In genomic region chr14:68393178-68393763, GRCh38 we compare ENCODE assay signal across 14 cellular contexts.
A peak's percentile ranks its signal among the peaks of the same experiment; 100 is the strongest.
DNase-seq lines count a peak whose midpoint lies in the region; TF ChIP-seq lines count a peak whose summit lies in the region.
"Had no signal": no experiment of that assay in that cellular context is flagged by ENCODE, and none has a peak within 500 bp of the region (broad histone marks: within the 10 kb centered on the region; RNA-seq: fewer than 3 reads in every experiment).

No MANE protein-coding gene starts in this region.

- H3K4ac ChIP-seq in mesendoderm (ENCODE audit: low read depth, low read length) = no peak overlapping the region

- DNase-seq in breast epithelium (ENCODE audit: low spot score in 2 of 2) (no peak), stomach (no peak), T-helper 9 cell (no peak), midbrain (lab: John Stamatoyannopoulos, UW) (no peak), COLO668 (lab: John Stamatoyannopoulos, UW; ENCODE audit: unreplicated experiment) (no peak), mesendoderm (no peak)
- DNase-seq: activated CD8-positive, alpha-beta memory T cell treated with anti-CD3 and anti-CD28 coated beads, Interleukin-2, amount 10 ng/mL, durations not matched to agents 7 days and 5 days; HCEC 1CT; NCI-H1105 treated with DMSO at 0.1 percent for 48 hours; NCI-H526 treated with DMSO at 0.1 percent for 48 hours; SHP77 had no signal

- no peaks in the 10 kb centered on the region for H3K9me3 ChIP-seq in HEK293 (ENCODE audit: control insufficient read depth, insufficient read depth, low read depth, low read length)
- H3K9me3 ChIP-seq in breast epithelium = no peaks in the 10 kb centered on the region
- no peaks in the 10 kb centered on the region for H3K9me3 ChIP-seq in muscle layer of colon (ENCODE audit: low read length)
- no peaks in the 10 kb centered on the region for H3K9me3 ChIP-seq in stomach

- H3K36me3 ChIP-seq in HEK293 (ENCODE audit: control insufficient read depth in 2 of 2, insufficient read depth in 1 of 2, low read length in 2 of 2) = no peaks in the 10 kb centered on the region
- H3K36me3 ChIP-seq in breast epithelium = no peaks in the 10 kb centered on the region
- no peaks in the 10 kb centered on the region for H3K36me3 ChIP-seq in muscle layer of colon (ENCODE audit: insufficient read depth, low read length)
- H3K36me3 ChIP-seq in stomach = no peaks in the 10 kb centered on the region
- no peaks in the 10 kb centered on the region for H3K36me3 ChIP-seq in mesendoderm (ENCODE audit: control insufficient read depth, insufficient read depth, low read length)

- no peak overlapping the region for H2BK5ac ChIP-seq in mesendoderm (ENCODE audit: low read length)

- no peak overlapping the region for H3K9ac ChIP-seq in muscle layer of colon (ENCODE audit: low read length)
- no peak overlapping the region for H3K9ac ChIP-seq in mesendoderm (ENCODE audit: low read length)

- no peak overlapping the region for H3K27ac ChIP-seq in HEK293 (ENCODE audit: extremely low read depth, low read depth, low read length)
- H3K27ac ChIP-seq in breast epithelium = peak overlapping the region; percentile 93 to 94
- peak overlapping the region; percentile 50 for H3K27ac ChIP-seq in muscle layer of colon (ENCODE audit: low read depth, low read length)
- H3K27ac ChIP-seq in stomach = peak overlapping the region in 4 of 5 donors; percentile 42 to 77 (median 74)
- no peak overlapping the region for H3K27ac ChIP-seq in mesendoderm (ENCODE audit: low read depth, low read length)
- H3K27ac ChIP-seq: C4-2B had no signal

- H2AK5ac ChIP-seq in mesendoderm (ENCODE audit: low read length) = no peak overlapping the region

- H3K18ac ChIP-seq in mesendoderm (ENCODE audit: low read length) = no peak overlapping the region

- no peak overlapping the region for H2BK15ac ChIP-seq in mesendoderm (replicated peaks; ENCODE audit: low read depth)

- H3K23ac ChIP-seq in mesendoderm (ENCODE audit: low read length) = no peak overlapping the region

- no peak for TF ChIP-seq CTCF in HEK293 (tag by site-specific recombination; IDR thresholded peaks at IDR 0.05)
- TF ChIP-seq CTCF in breast epithelium (IDR thresholded peaks at IDR 0.05) = no peak
- no peak for TF ChIP-seq CTCF in stomach (IDR thresholded peaks at IDR 0.05)

- no peak for TF ChIP-seq POLR2A in breast epithelium (IDR thresholded peaks at IDR 0.05)
- no peak for TF ChIP-seq POLR2A in stomach (IDR thresholded peaks at IDR 0.05)

- H3K79me1 ChIP-seq in mesendoderm (ENCODE audit: low read length) = no peaks in the 10 kb centered on the region

- H4K8ac ChIP-seq in mesendoderm (ENCODE audit: low read depth, low read length) = no peak overlapping the region

- intact Hi-C loops in breast epithelium (cut with DNase I; ENCODE audit: low total_unique reads) (no loop called here), stomach (cut with DNase I; ENCODE audit: low total_unique reads) (no loop called here)

- no peak overlapping the region for H4K5ac ChIP-seq in mesendoderm (ENCODE audit: low read length)

- 88 to 95% (median 91%) methylated on average over 8 of the region's 8 CpGs for WGBS in stomach, 5 donors
- WGBS in mesendoderm (ENCODE audit: extremely low coverage, insufficient coverage, low lambda C conversion rate) = no CpG with 5 or more reads among the region's 8 CpGs

- H3K27me3 ChIP-seq in breast epithelium (no peaks in the 10 kb centered on the region), muscle layer of colon (ENCODE audit: control insufficient read depth in 1 of 2, insufficient read depth in 2 of 2, low read length in 2 of 2) (no peaks in the 10 kb centered on the region), stomach (no peaks in the 10 kb centered on the region), mesendoderm (ENCODE audit: insufficient read depth, low read length, poor library complexity) (no peaks in the 10 kb centered on the region)

- H3K4me1 ChIP-seq in HEK293 (ENCODE audit: control insufficient read depth, insufficient read depth, low read length) = peaks cover 13% of the 10 kb centered on the region
- peaks cover 16 to 59% of the 10 kb centered on the region in 2 donors for H3K4me1 ChIP-seq in breast epithelium
- H3K4me1 ChIP-seq in muscle layer of colon (ENCODE audit: insufficient read depth, low read length) = peaks cover 91% of the 10 kb centered on the region
- H3K4me1 ChIP-seq in stomach = peaks cover 4 to 68% (median 40%) of the 10 kb centered on the region in 4 donors
- peaks cover 9% of the 10 kb centered on the region for H3K4me1 ChIP-seq in mesendoderm (ENCODE audit: control insufficient read depth, low read depth, low read length)

- H3K4me3 ChIP-seq in HEK293 (ENCODE audit: low read depth, low read length) (no peak overlapping the region), breast epithelium (no peak overlapping the region), muscle layer of colon (ENCODE audit: low read depth in 1 of 2, low read length in 2 of 2) (no peak overlapping the region), stomach (no peak overlapping the region), mesendoderm (ENCODE audit: low read length) (no peak overlapping the region)

- no peak for TF ChIP-seq EP300 in stomach (IDR thresholded peaks at IDR 0.05)

- no peaks in the 10 kb centered on the region for H3K79me2 ChIP-seq in mesendoderm (ENCODE audit: control insufficient read depth, insufficient read depth, low read length)

- POLR2A ChIA-PET in HEK293 (lab: Yijun Ruan, JAX) = no interaction called here

- H2BK120ac ChIP-seq in mesendoderm (ENCODE audit: low read depth, low read length) = no peak overlapping the region

- CTCF ChIA-PET in HEK293 (lab: Yijun Ruan, JAX) = interaction anchor here (0.5 kb wide), 1 partner anchor 16 kb away, joined by 3 read pairs; no protein-coding TSS in a partner anchor

- H3K56ac ChIP-seq in mesendoderm (ENCODE audit: low read length) = no peak overlapping the region

- H3K4me2 ChIP-seq in mesendoderm (ENCODE audit: low read length) = no peak overlapping the region

TF ChIP-seq in HEK293, 187 proteins besides CTCF, POLR2A, EP300 and RAD21:
- TF ChIP-seq RBAK (tag by site-specific recombination; IDR thresholded peaks at IDR 0.05) (no peak), FEZF1 (tag by site-specific recombination; IDR thresholded peaks at IDR 0.05) (peak; percentile 54; the same call in 1 of the 2 replicates), TRIM28 (IDR thresholded peaks at IDR 0.05; ENCODE audit: borderline replicate concordance, low read length) (no peak), ZNF16 (tag by site-specific recombination; IDR thresholded peaks at IDR 0.05; ENCODE audit: low read depth) (no peak), ZNF530 (tag by site-specific recombination; IDR thresholded peaks at IDR 0.05; ENCODE audit: low read depth) (no peak), ZBTB17 (tag by site-specific recombination; IDR thresholded peaks at IDR 0.05) (0 out of 2 replicates have a peak, but pooled peaks have one; percentile 48)

Comparison
In these comparisons a context has a peak if more than half of its experiments do, and no peak if none do; other contexts are left out.
1. H3K27ac ChIP-seq: peak in breast epithelium (2 of 2), muscle layer of colon (single experiment) and stomach (4 of 5); none in HEK293 (single experiment) and mesendoderm (single experiment).